ENCODE assay signal across 36 cellular contexts in the genomic region with DNA sequence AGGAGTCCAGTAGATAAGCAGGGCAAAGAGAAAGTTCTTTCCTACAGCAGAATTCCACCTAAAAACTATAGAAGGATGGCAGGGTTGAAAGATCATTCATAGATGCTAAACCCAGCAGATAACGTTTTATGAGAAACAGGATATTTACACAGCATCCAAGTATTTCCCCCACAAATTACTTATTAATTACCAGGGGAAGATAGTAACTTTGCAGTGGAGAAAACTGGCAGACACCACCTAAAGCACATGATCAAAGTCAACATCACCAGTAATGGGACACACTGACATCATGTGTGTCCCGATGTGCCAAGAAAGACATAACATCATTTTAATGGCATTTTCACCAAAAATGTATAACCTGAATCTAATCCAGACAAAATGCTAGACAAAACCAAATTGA.
DNase-seq lines count a peak whose midpoint lies in the region; ATAC-seq, FAIRE-seq and TF ChIP-seq lines count a peak whose summit lies in the region.
"Had no signal": no experiment of that assay in that cellular context is flagged by ENCODE, and none has a peak within 500 bp of the region (broad histone marks: within the 10 kb centered on the region; RNA-seq: fewer than 3 reads in every experiment).

No MANE protein-coding gene starts in this region.

- intact Hi-C loops in right lobe of liver (cut with DNase I), result no loop called here

- no peaks in the 10 kb centered on the region for H3K36me3 Mint-ChIP-seq in CD8-positive, alpha-beta memory T cell
- H3K36me3 Mint-ChIP-seq: activated naive CD4-positive, alpha-beta T cell treated with anti-CD3 and anti-CD28 coated beads, Interleukin-2, amount 10 ng/mL, durations not matched to agents 7 days and 5 days; brain; memory B cell had no signal

- no peaks in the 10 kb centered on the region for H3K27me3 ChIP-seq in right lobe of liver
- H3K27me3 ChIP-seq in CD8-positive, alpha-beta memory T cell (ENCODE audit: insufficient read depth, low read length, poor library complexity, severe bottlenecking), result no peaks in the 10 kb centered on the region
- H3K27me3 ChIP-seq: heart right ventricle, pancreas had no signal

- H3K9me3 ChIP-seq in A549 (no peaks in the 10 kb centered on the region), right lobe of liver (no peaks in the 10 kb centered on the region)
- no peaks in the 10 kb centered on the region for H3K9me3 ChIP-seq in CD8-positive, alpha-beta memory T cell (ENCODE audit: low read length)
- H3K9me3 ChIP-seq: heart right ventricle, pancreas, thoracic aorta had no signal

- TF ChIP-seq RAD21 in A549 (conservative IDR thresholded peaks at IDR 0.05 in 1 of 2, IDR thresholded peaks at IDR 0.05 in 1 of 2), result no peak

- H3K4me1 Mint-ChIP-seq in CD8-positive, alpha-beta memory T cell, result no peaks in the 10 kb centered on the region
- H3K4me1 Mint-ChIP-seq: activated CD4-positive, alpha-beta T cell treated with anti-CD3 and anti-CD28 coated beads for 36 hours; activated naive CD4-positive, alpha-beta T cell treated with anti-CD3 and anti-CD28 coated beads, Interleukin-2, amount 10 ng/mL, durations not matched to agents 7 days and 5 days; memory B cell; neural crest cell; stimulated activated naive CD8-positive, alpha-beta T cell treated with anti-CD3 and anti-CD28 coated beads, Interleukin-15, amount 100 ng/mL, for 72 hours had no signal

- TF ChIP-seq CTCF in A549 (IDR thresholded peaks at IDR 0.05), result no peak
- TF ChIP-seq CTCF in epithelial cell of proximal tubule (conservative IDR thresholded peaks at IDR 0.05; ENCODE audit: low read depth, low read length), result no peak
- no peak for TF ChIP-seq CTCF in right lobe of liver (IDR thresholded peaks at IDR 0.05)

- H3K4me2 ChIP-seq in A549, result peak overlapping the region; percentile 37
- H3K4me2 ChIP-seq: KMS-11, PC-9 had no signal

- H3K36me3 ChIP-seq in right lobe of liver, result no peaks in the 10 kb centered on the region
- no peaks in the 10 kb centered on the region for H3K36me3 ChIP-seq in CD8-positive, alpha-beta memory T cell (ENCODE audit: insufficient read depth, low read length)
- H3K36me3 ChIP-seq: heart right ventricle, pancreas, thoracic aorta had no signal

- no peak for TF ChIP-seq POLR2A in A549 (IDR thresholded peaks at IDR 0.05; ENCODE audit: low read length)
- TF ChIP-seq POLR2A in right lobe of liver (IDR thresholded peaks at IDR 0.05), result no peak

- POLR2A ChIA-PET in A549 (lab: Yijun Ruan, JAX), result no interaction called here
- POLR2A ChIA-PET in CD8-positive, alpha-beta memory T cell (lab: Charles Lee), result no interaction called here

- peaks cover 37% of the 10 kb centered on the region for H3K4me1 ChIP-seq in A549
- peaks cover 0 to 65% (median 32%) of the 10 kb centered on the region in 4 donors for H3K4me1 ChIP-seq in right lobe of liver
- no peaks in the 10 kb centered on the region for H3K4me1 ChIP-seq in CD8-positive, alpha-beta memory T cell (ENCODE audit: insufficient read depth, low read length)

- H3K27ac ChIP-seq in A549, result peak overlapping the region in 1 of 2 experiments; percentile 38; a peak in 1 of 6 replicates
- H3K27ac ChIP-seq in right lobe of liver, result peak overlapping the region; percentile 65 to 74 (median 71)
- H3K27ac ChIP-seq in CD8-positive, alpha-beta memory T cell (ENCODE audit: low read depth, low read length), result no peak overlapping the region
- H3K27ac ChIP-seq: KMS-11, pancreas, PC-9, thoracic aorta had no signal

- FAIRE-seq in A549 (lab: Jason Lieb, UNC), result no peak
- FAIRE-seq: A204.1, GM12891, H54, pancreas, urothelium cell line had no signal

- 17% methylated on average over 2 of the region's 2 CpGs for WGBS in A549 (ENCODE audit: missing lambda C conversion rate)
- WGBS in right lobe of liver (ENCODE audit: insufficient coverage, low coverage, low lambda C conversion rate, missing lambda C conversion rate), result 15% methylated on average over 2 of the region's 2 CpGs

- no peak for TF ChIP-seq EP300 in A549 (IDR thresholded peaks at IDR 0.05)

- no peak overlapping the region for H3K4me3 Mint-ChIP-seq in CD8-positive, alpha-beta memory T cell
- H3K4me3 Mint-ChIP-seq: activated CD4-positive, alpha-beta T cell treated with anti-CD3 and anti-CD28 coated beads for 36 hours; activated CD8-positive, alpha-beta T cell treated with anti-CD3 and anti-CD28 coated beads for 36 hours; activated naive CD4-positive, alpha-beta T cell treated with anti-CD3 and anti-CD28 coated beads, Interleukin-2, amount 10 ng/mL, durations not matched to agents 7 days and 5 days; activated T-helper 1 cell treated with anti-CD3 and anti-CD28 coated beads, Interleukin-12 subunit alpha, Interleukin-12 subunit beta, Interleukin-2, Interleukin-4 antibody, amounts not matched to agents 30 ng/mL and 10 ng/mL and 1 ng/mL, durations not matched to agents 14 hours and 24 hours and 36 hours; brain; CD4-positive, alpha-beta T cell; memory B cell; neural crest cell; stimulated activated naive CD8-positive, alpha-beta T cell treated with anti-CD3 and anti-CD28 coated beads, Interleukin-15, amount 100 ng/mL, for 72 hours had no signal

- H3K27me3 Mint-ChIP-seq in CD8-positive, alpha-beta memory T cell, result peaks cover 9 to 63% of the 10 kb centered on the region in 2 donors
- H3K27me3 Mint-ChIP-seq: brain; stimulated activated naive CD8-positive, alpha-beta T cell treated with anti-CD3 and anti-CD28 coated beads, Interleukin-15, amount 100 ng/mL, for 72 hours had no signal

- no peak overlapping the region for H3K27ac Mint-ChIP-seq in CD8-positive, alpha-beta memory T cell
- H3K27ac Mint-ChIP-seq: activated CD4-positive, alpha-beta T cell treated with anti-CD3 and anti-CD28 coated beads for 36 hours; activated CD8-positive, alpha-beta T cell treated with anti-CD3 and anti-CD28 coated beads for 36 hours; activated naive CD4-positive, alpha-beta T cell treated with anti-CD3 and anti-CD28 coated beads, Interleukin-2, amount 10 ng/mL, durations not matched to agents 7 days and 5 days; activated T-helper 1 cell treated with anti-CD3 and anti-CD28 coated beads, Interleukin-12 subunit alpha, Interleukin-12 subunit beta, Interleukin-2, Interleukin-4 antibody, amounts not matched to agents 30 ng/mL and 10 ng/mL and 1 ng/mL, durations not matched to agents 14 hours and 24 hours and 36 hours; brain; CD4-positive, alpha-beta T cell; memory B cell; stimulated activated naive CD8-positive, alpha-beta T cell treated with anti-CD3 and anti-CD28 coated beads, Interleukin-15, amount 100 ng/mL, for 72 hours had no signal

- H3K4me3 ChIP-seq in A549, result no peak overlapping the region
- no peak overlapping the region for H3K4me3 ChIP-seq in epithelial cell of proximal tubule (ENCODE audit: low read depth, low read length)
- no peak overlapping the region for H3K4me3 ChIP-seq in right lobe of liver
- H3K4me3 ChIP-seq in CD8-positive, alpha-beta memory T cell (ENCODE audit: low read length), result no peak overlapping the region
- H3K4me3 ChIP-seq: heart right ventricle, pancreas, PC-9, thoracic aorta had no signal

- peaks cover 0 to 2% (median 0%) of the 10 kb centered on the region in 5 donors for H3K9me3 Mint-ChIP-seq in CD8-positive, alpha-beta memory T cell
- H3K9me3 Mint-ChIP-seq: activated CD8-positive, alpha-beta T cell treated with anti-CD3 and anti-CD28 coated beads for 36 hours; activated naive CD4-positive, alpha-beta T cell treated with anti-CD3 and anti-CD28 coated beads, Interleukin-2, amount 10 ng/mL, durations not matched to agents 7 days and 5 days; activated T-helper 1 cell treated with anti-CD3 and anti-CD28 coated beads, Interleukin-12 subunit alpha, Interleukin-12 subunit beta, Interleukin-2, Interleukin-4 antibody, amounts not matched to agents 30 ng/mL and 10 ng/mL and 1 ng/mL, durations not matched to agents 14 hours and 24 hours and 36 hours; brain; CD4-positive, alpha-beta T cell; memory B cell; stimulated activated naive CD8-positive, alpha-beta T cell treated with anti-CD3 and anti-CD28 coated beads, Interleukin-15, amount 100 ng/mL, for 72 hours had no signal

- no peak for ATAC-seq in A549
- ATAC-seq in right lobe of liver, result peak; percentile 61 to 82 (median 68)
- no peak for ATAC-seq in GM21528 (IDR thresholded peaks at IDR 0.05; ENCODE audit: low FRiP score, unreplicated experiment)
- ATAC-seq: activated CD4-positive, alpha-beta T cell treated with anti-CD3 and anti-CD28 coated beads for 36 hours; activated CD8-positive, alpha-beta T cell treated with anti-CD3 and anti-CD28 coated beads for 36 hours; Right ventricle myocardium inferior; stimulated activated naive CD8-positive, alpha-beta T cell treated with anti-CD3 and anti-CD28 coated beads, Interleukin-15, amount 100 ng/mL, for 72 hours had no signal

- CTCF ChIA-PET in A549 (lab: Yijun Ruan, JAX), result no interaction called here
- CTCF ChIA-PET in CD8-positive, alpha-beta memory T cell (lab: Charles Lee), result no interaction called here

- no peak for DNase-seq in A549 (ENCODE audit: low read depth in 1 of 2, low spot score in 1 of 2)
- DNase-seq in M059J (ENCODE audit: low read depth), result peak; percentile 28
- DNase-seq in epithelial cell of proximal tubule (ENCODE audit: low read depth), result peak; percentile 47
- peak in 1 of 3 donors; percentile 67 for DNase-seq in right lobe of liver
- DNase-seq in SW 1271 (lab: John Stamatoyannopoulos, UW), result no peak
- DNase-seq in DMS53 (lab: John Stamatoyannopoulos, UW), result no peak
- no peak for DNase-seq in CD8-positive, alpha-beta memory T cell
- DNase-seq: activated CD4-positive, alpha-beta T cell treated with anti-CD3 and anti-CD28 coated beads for 36 hours; activated CD8-positive, alpha-beta memory T cell treated with anti-CD3 and anti-CD28 coated beads, Interleukin-2, amount 50 U/mL, for 48 hours; activated CD8-positive, alpha-beta T cell treated with anti-CD3 and anti-CD28 coated beads for 36 hours; activated naive CD4-positive, alpha-beta T cell treated with anti-CD3 and anti-CD28 coated beads, Interleukin-2, amount 10 ng/mL, durations not matched to agents 7 days and 5 days; CD4-positive, alpha-beta T cell; effector memory CD4-positive, alpha-beta T cell; foreskin melanocyte; heart right ventricle; NCI-H1417 treated with DMSO at 0.1 percent for 48 hours; NCI-H2029 treated with DMSO at 0.1 percent for 48 hours; NCI-H2227 treated with DMSO at 0.1 percent for 48 hours; NCI-H69; PC-9; stimulated activated CD8-positive, alpha-beta memory T cell treated with anti-CD3 and anti-CD28 coated beads, Interleukin-4, amount 100 ng/mL, for 48 hours; stimulated activated naive CD8-positive, alpha-beta T cell treated with anti-CD3 and anti-CD28 coated beads, Interleukin-15, amount 100 ng/mL, for 72 hours; T-helper 2 cell had no signal

TF ChIP-seq in A549, 52 proteins besides CTCF, POLR2A, EP300 and RAD21 (continues in another document):
- TF ChIP-seq, protein P1, sequence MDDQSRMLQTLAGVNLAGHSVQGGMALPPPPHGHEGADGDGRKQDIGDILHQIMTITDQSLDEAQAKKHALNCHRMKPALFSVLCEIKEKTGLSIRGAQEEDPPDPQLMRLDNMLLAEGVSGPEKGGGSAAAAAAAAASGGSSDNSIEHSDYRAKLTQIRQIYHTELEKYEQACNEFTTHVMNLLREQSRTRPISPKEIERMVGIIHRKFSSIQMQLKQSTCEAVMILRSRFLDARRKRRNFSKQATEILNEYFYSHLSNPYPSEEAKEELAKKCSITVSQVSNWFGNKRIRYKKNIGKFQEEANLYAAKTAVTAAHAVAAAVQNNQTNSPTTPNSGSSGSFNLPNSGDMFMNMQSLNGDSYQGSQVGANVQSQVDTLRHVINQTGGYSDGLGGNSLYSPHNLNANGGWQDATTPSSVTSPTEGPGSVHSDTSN (IDR thresholded peaks at IDR 0.05), result no peak

Comparison
In these comparisons a context has a peak if more than half of its experiments do, and no peak if none do; other contexts are left out.
1. ATAC-seq: peak in right lobe of liver (4 of 4); none in A549 (0 of 2) and GM21528 (single experiment).
2. DNase-seq: peak in M059J (single experiment) and epithelial cell of proximal tubule (single experiment); none in A549 (0 of 2), SW 1271 (0 of 2), DMS53 (single experiment) and CD8-positive, alpha-beta memory T cell (0 of 5).